ENCODE assay signal across 9 cellular contexts in the genomic region with DNA sequence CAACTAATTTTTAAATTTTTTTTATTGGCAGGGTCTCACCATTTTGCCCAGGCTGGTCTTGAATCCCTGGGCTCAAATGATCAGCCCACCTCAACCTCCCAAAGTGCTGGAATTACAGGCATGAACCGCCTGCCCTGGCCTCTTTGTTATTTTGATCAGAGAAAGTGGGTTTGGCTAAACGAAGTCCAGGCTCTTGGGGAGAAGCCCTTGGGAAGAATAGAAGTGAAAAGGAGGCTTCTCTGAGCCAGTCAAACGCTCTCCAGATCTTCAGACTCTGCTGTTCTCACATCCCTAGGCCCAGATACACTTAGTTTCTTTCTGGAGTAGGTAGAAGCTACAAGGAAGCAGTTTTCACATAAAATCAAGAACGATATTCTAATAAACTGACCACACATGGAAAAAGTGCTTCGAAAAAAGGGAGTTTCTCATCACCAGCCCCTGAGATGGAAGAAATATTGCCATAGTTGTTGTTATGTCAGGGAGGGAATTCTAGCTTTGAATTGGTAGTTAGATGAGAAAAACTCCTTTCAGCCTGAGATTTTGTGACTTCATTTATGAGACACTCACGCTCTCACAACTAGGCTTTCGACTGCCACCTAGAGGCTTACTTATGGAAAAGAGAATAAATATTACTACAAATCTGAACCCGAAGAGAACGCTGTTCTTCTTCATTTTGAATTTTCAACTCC. TPM values are rescaled to one million over a fixed set of nuclear protein-coding genes. Genes with fewer than 3 reads are reported as not detected.
DNase-seq lines count a peak whose midpoint lies in the region; ATAC-seq and TF ChIP-seq lines count a peak whose summit lies in the region.
"Had no signal": no experiment of that assay in that cellular context is flagged by ENCODE, and none has a peak within 500 bp of the region (broad histone marks: within the 10 kb centered on the region; RNA-seq: fewer than 3 reads in every experiment).

No MANE protein-coding gene starts in this region.

- H3K27ac ChIP-seq in IMR-90 (ENCODE audit: insufficient read depth, low read length), result no peak overlapping the region
- peak overlapping the region; percentile 44 for H3K27ac ChIP-seq in hepatocyte

- peak overlapping the region; percentile 13; the same call in 1 of the 2 replicates for H2BK20ac ChIP-seq in IMR-90 (ENCODE audit: low read depth, low read length)

- H4K20me1 ChIP-seq in IMR-90 (ENCODE audit: insufficient read depth, low read length) (no peaks in the 10 kb centered on the region), hepatocyte (ENCODE audit: insufficient read depth, poor library complexity, severe bottlenecking) (no peaks in the 10 kb centered on the region)

- H3K18ac ChIP-seq in IMR-90 (ENCODE audit: low read depth, low read length), result no peak overlapping the region

- H3K9me2 ChIP-seq in hepatocyte (replicated peaks; ENCODE audit: insufficient read depth), result no peaks in the 10 kb centered on the region

- POLR2A ChIA-PET in IMR-90 (lab: Charles Lee; ENCODE audit: unreplicated experiment), result interaction anchor here (0.6 kb wide), 1 partner anchor 352 kb away, joined by 3 read pairs; no protein-coding TSS in a partner anchor

- no peak overlapping the region for H2AK9ac ChIP-seq in IMR-90 (replicated peaks; ENCODE audit: low read depth, low read length, poor library complexity)

- TF ChIP-seq RAD21 in IMR-90 (IDR thresholded peaks at IDR 0.05; ENCODE audit: low read length), result peak; percentile 85

- H3K79me2 ChIP-seq in hepatocyte, result no peaks in the 10 kb centered on the region

- no peak overlapping the region for H4K5ac ChIP-seq in IMR-90 (ENCODE audit: low read depth, low read length)

- H4K8ac ChIP-seq in IMR-90 (ENCODE audit: low read depth in 2 of 2, low read length in 2 of 2), result no peak overlapping the region; a peak in 1 of 4 replicates

- H3K9ac ChIP-seq in IMR-90 (ENCODE audit: low read depth, low read length), result no peak overlapping the region; the same call in 1 of the 2 replicates

- no peaks in the 10 kb centered on the region for H3K9me1 ChIP-seq in IMR-90 (ENCODE audit: insufficient read depth, low read length)

- H3K9me3 ChIP-seq in IMR-90 (ENCODE audit: control insufficient read depth, insufficient read depth, low read length) (peaks cover 5% of the 10 kb centered on the region), hepatocyte (ENCODE audit: low read depth) (no peaks in the 10 kb centered on the region)

- H2BK120ac ChIP-seq in IMR-90 (ENCODE audit: low read depth, low read length), result no peak overlapping the region

- TF ChIP-seq POLR2A in IMR-90 (IDR thresholded peaks at IDR 0.05; ENCODE audit: low read depth, low read length), result no peak

- intact Hi-C loops in IMR-90 (cut with micrococcal nuclease), result loop anchor here (1.0 to 10.0 kb wide), 3 partner anchors 353 to 503 kb away; no protein-coding TSS in a partner anchor

- no peak overlapping the region for H2BK5ac ChIP-seq in IMR-90 (ENCODE audit: low read depth, low read length, poor library complexity, severe bottlenecking)

- H3K14ac ChIP-seq in IMR-90 (replicated peaks; ENCODE audit: low read depth, low read length), result no peak overlapping the region

- H3K27me3 ChIP-seq in IMR-90 (ENCODE audit: control insufficient read depth, insufficient read depth, low read length), result no peaks in the 10 kb centered on the region
- H3K27me3 ChIP-seq in hepatocyte, result no peaks in the 10 kb centered on the region

- no peak overlapping the region for H3K23ac ChIP-seq in IMR-90 (ENCODE audit: low read depth, low read length)

- dilution Hi-C loops in IMR-90 (cut with HindIII; ENCODE audit: low sequenced_read_pairs, unreplicated experiment), result no loop called here

- H3K56ac ChIP-seq in IMR-90 (ENCODE audit: extremely low read depth, insufficient read depth, low read length), result no peak overlapping the region

- ATAC-seq in IMR-90 (ENCODE audit: low read depth) (peak; percentile 83), HG03521 (IDR thresholded peaks at IDR 0.05; ENCODE audit: unreplicated experiment) (no peak), GM21717 (IDR thresholded peaks at IDR 0.05; ENCODE audit: unreplicated experiment) (no peak)

- H2AFZ ChIP-seq in IMR-90 (replicated peaks; ENCODE audit: low read length, poor library complexity) (peak overlapping the region; percentile 78), hepatocyte (peak overlapping the region; percentile 39)

- H3K4me2 ChIP-seq in IMR-90 (ENCODE audit: low read depth, low read length) (peak overlapping the region; percentile 44; the same call in 1 of the 2 replicates), hepatocyte (no peak overlapping the region)

- no peaks in the 10 kb centered on the region for H3K79me1 ChIP-seq in IMR-90 (ENCODE audit: low read depth in 1 of 2, low read length in 2 of 2)

- H3K4me1 ChIP-seq in IMR-90 (ENCODE audit: control insufficient read depth, insufficient read depth, low read length) (no peaks in the 10 kb centered on the region; the same call in 1 of the 2 replicates), hepatocyte (ENCODE audit: insufficient read depth) (no peaks in the 10 kb centered on the region)

- DNase-seq in EL (peak; percentile 65), IMR-90 (peak; percentile 79), NOMO-1 (lab: John Stamatoyannopoulos, UW; ENCODE audit: unreplicated experiment in 2 of 2) (peak; percentile 39 to 79), astrocyte of the hippocampus (ENCODE audit: low read depth, low spot score) (peak; percentile 77), hepatocyte (ENCODE audit: low spot score) (peak; percentile 87), skeletal muscle cell (ENCODE audit: low read depth) (peak; percentile 27)
- DNase-seq: activated naive CD8-positive, alpha-beta T cell treated with anti-CD3 and anti-CD28 coated beads, Interleukin-2, amount 10 ng/mL, durations not matched to agents 7 days and 5 days had no signal

- CTCF ChIA-PET in IMR-90 (lab: Yijun Ruan, JAX), result interaction anchor here (0.6 to 1.8 kb wide), 16 partner anchors 9 to 420 kb away, joined by 3 to 17 read pairs (median 4); partner anchors contain the start of genes MYO7A and PAK1

- no peak overlapping the region for H3K4me3 ChIP-seq in IMR-90 (ENCODE audit: insufficient read depth, low read depth, low read length)
- no peak overlapping the region for H3K4me3 ChIP-seq in hepatocyte
- H3K4me3 ChIP-seq in skeletal muscle cell (ENCODE audit: low read depth, low read length), result no peak overlapping the region

- BruUV-seq in IMR-90 (replicated peaks; lab: Mats Ljungman, UMichigan), result no TSS peak

- TF ChIP-seq CTCF in IMR-90 (conservative IDR thresholded peaks at IDR 0.05; ENCODE audit: low read depth, low read length) (peak; percentile 84), hepatocyte (IDR thresholded peaks at IDR 0.05; ENCODE audit: poor library complexity) (peak; percentile 83)

- no peak overlapping the region for H4K91ac ChIP-seq in IMR-90 (ENCODE audit: insufficient read depth, low read depth, low read length)

- in situ Hi-C loops in IMR-90 (cut with MboI; ENCODE audit: low sequenced_read_pairs), result loop anchor here (5.0 kb wide), 1 partner anchor 421 kb away; the partner anchor contains the start of gene MYO7A

- peak overlapping the region; percentile 12; the same call in 1 of the 2 replicates for H2AK5ac ChIP-seq in IMR-90 (ENCODE audit: low read depth, low read length)

- no peak overlapping the region for H3K4ac ChIP-seq in IMR-90 (ENCODE audit: low read depth, low read length)

- H3K36me3 ChIP-seq in IMR-90 (ENCODE audit: control insufficient read depth, insufficient read depth, low read length), result no peaks in the 10 kb centered on the region
- no peaks in the 10 kb centered on the region for H3K36me3 ChIP-seq in hepatocyte (replicated peaks; ENCODE audit: insufficient read depth, low read depth)

- no CpG with 5 or more reads among the region's 9 CpGs for WGBS in IMR-90 (ENCODE audit: extremely low coverage in 2 of 2, insufficient read length in 1 of 2), 2 experiments
- 24% methylated on average over 9 of the region's 9 CpGs for WGBS in hepatocyte (ENCODE audit: low lambda C conversion rate, missing lambda C conversion rate)

- H2BK15ac ChIP-seq in IMR-90 (ENCODE audit: low read depth, low read length), result no peak overlapping the region

TF ChIP-seq in IMR-90, 13 proteins besides CTCF, POLR2A, EP300 and RAD21:
- TF ChIP-seq SMC3 (IDR thresholded peaks at IDR 0.05; ENCODE audit: low read depth, low read length), result peak; percentile 83
- no peak for TF ChIP-seq MXI1 (IDR thresholded peaks at IDR 0.05; ENCODE audit: borderline replicate concordance, low read depth, low read length)
- TF ChIP-seq CHD1 (IDR thresholded peaks at IDR 0.05; ENCODE audit: low read depth, low read length), result no peak
- no peak for TF ChIP-seq BHLHE40 (IDR thresholded peaks at IDR 0.05; ENCODE audit: low read depth, low read length)

RNA-seq across cellular contexts. Expression of gene AQP11, which starts 41.7 kb away (rescaled TPM):
- total RNA-seq in IMR-90 (2012; rRNA removed) (1.1 and 1.4 TPM in 2 replicates), hepatocyte (6.6 and 11.7 TPM in 2 replicates)
- polyA plus RNA-seq in IMR-90 (2012; rRNA removed) (1.1 and 1.5 TPM in 2 replicates), hepatocyte (9.3 and 13.5 TPM in 2 replicates)
- 0.86 and 2.2 TPM in 2 replicates for polyA plus RNA-seq in IMR-90 (2012; cell fraction: cytosol; rRNA removed)
- 1.0 and 3.2 TPM in 2 replicates for polyA plus RNA-seq in IMR-90 (2012; cell fraction: nucleus; rRNA removed; ENCODE audit: low replicate concordance)

Comparison
In these comparisons a context has a peak if more than half of its experiments do, and no peak if none do; other contexts are left out.
1. DNase-seq: peak in every context shown above with its lines; median percentile 87 in hepatocyte; 79 in IMR-90; 77 in astrocyte of the hippocampus; 65 in EL; 59 in NOMO-1; 27 in skeletal muscle cell.